Comparison of ENCODE assay signal across 1 cellular context in the genomic region with DNA sequence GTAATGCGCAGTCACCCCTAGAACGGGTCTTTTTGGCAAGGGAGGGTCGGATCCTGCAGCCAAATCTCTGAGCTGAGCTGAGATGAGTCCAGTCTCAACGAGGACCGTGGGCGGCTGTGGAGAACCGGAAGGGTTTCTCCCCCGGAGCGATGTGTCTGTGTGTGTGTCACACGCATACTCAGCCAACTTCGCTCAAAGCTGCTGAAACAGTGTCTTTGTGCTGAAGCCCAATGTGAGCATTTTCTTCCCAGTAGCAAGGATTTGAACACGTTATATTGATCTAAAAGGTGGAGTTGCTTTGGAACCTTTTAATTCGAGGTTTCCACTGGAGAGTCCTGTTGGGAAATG.
TF ChIP-seq lines count a peak whose summit lies in the region.

No MANE protein-coding gene starts in this region.

TF ChIP-seq in HCT116, 20 proteins besides CTCF, POLR2A, EP300 and RAD21 (continued from another document):
- no peak for TF ChIP-seq TCF7L2 (IDR thresholded peaks at IDR 0.05; ENCODE audit: borderline replicate concordance, extremely low read depth, insufficient read depth, insufficient read length)
- no peak for TF ChIP-seq SIN3A (IDR thresholded peaks at IDR 0.05; ENCODE audit: low read depth)
- TF ChIP-seq FOSL1 (IDR thresholded peaks at IDR 0.05; ENCODE audit: low read depth), result no peak
- TF ChIP-seq POLR2AphosphoS5 (IDR thresholded peaks at IDR 0.05; ENCODE audit: low read depth, low read length), result no peak
